Comparison of ENCODE assay signal across 1 cellular context in the genomic region with DNA sequence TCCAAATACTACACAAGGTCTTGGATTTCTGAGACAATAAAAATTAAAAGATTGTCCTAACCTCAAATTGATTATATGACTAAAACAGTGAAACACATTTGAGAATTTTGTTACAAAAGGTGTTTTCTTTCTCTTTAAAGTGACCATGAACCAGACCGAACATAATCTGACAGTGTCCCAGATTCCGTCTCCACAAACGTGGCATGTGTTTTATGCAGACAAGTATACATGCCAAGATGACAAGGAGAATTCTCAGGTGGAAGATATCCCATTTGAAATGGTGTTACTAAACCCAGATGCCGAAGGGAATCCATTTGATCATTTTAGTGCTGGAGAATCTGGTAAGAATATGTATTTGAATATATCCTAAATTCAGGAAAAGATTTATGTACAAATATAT.
TF ChIP-seq lines count a peak whose summit lies in the region.

No MANE protein-coding gene starts in this region.

TF ChIP-seq in endothelial cell of umbilical vein, 7 proteins besides CTCF, POLR2A, EP300 and RAD21 (continued from another document):
- TF ChIP-seq MAX (IDR thresholded peaks at IDR 0.05; ENCODE audit: insufficient read depth, insufficient read length) (no peak), EZH2 (IDR thresholded peaks at IDR 0.05; ENCODE audit: borderline replicate concordance, low read depth, low read length, severe bottlenecking) (no peak), FOS (IDR thresholded peaks at IDR 0.05; ENCODE audit: borderline replicate concordance, insufficient read depth, low read length) (no peak), MYC (IDR thresholded peaks at IDR 0.05; ENCODE audit: low read depth, low read length) (no peak), POLR2AphosphoS5 (IDR thresholded peaks at IDR 0.05; ENCODE audit: insufficient read depth, low read depth, low read length) (no peak), JUN (IDR thresholded peaks at IDR 0.05; ENCODE audit: borderline replicate concordance, insufficient read depth, insufficient read length, low read depth) (no peak)
TF ChIP-seq in endothelial cell of umbilical vein: peak in this region for 0.
